In genomic region chr2:222939208-222939846, GRCh38 we compare ENCODE assay signal across 8 cellular contexts.
DNase-seq lines count a peak whose midpoint lies in the region; ATAC-seq, FAIRE-seq and TF ChIP-seq lines count a peak whose summit lies in the region.

No MANE protein-coding gene starts in this region.

- peaks cover 0 to 8% of the 10 kb centered on the region in 2 experiments for H3K36me3 ChIP-seq in endothelial cell of umbilical vein (ENCODE audit: control insufficient read depth in 2 of 2, extremely low read depth in 1 of 2, insufficient read depth in 2 of 2, low read length in 2 of 2)

- H3K4me3 ChIP-seq in endothelial cell of umbilical vein (replicated peaks in 1 of 3; ENCODE audit: insufficient read depth in 1 of 3, low read depth in 1 of 3, low read length in 3 of 3) = no peak overlapping the region

- intact Hi-C loops in activated CD8-positive, alpha-beta T cell treated with anti-CD3 and anti-CD28 coated beads for 36 hours (cut with micrococcal nuclease) = no loop called here
- intact Hi-C loops in endothelial cell of umbilical vein (cut with micrococcal nuclease) = loop anchor here (1.0 to 2.0 kb wide), 6 partner anchors 8 to 249 kb away; partner anchors contain the start of gene ACSL3

- peaks cover 4% of the 10 kb centered on the region for H4K20me1 ChIP-seq in endothelial cell of umbilical vein (replicated peaks; ENCODE audit: control insufficient read depth, extremely low read depth, insufficient read depth, low read length)

- POLR2A ChIA-PET in activated CD8-positive, alpha-beta T cell treated with anti-CD3 and anti-CD28 coated beads for 36 hours (lab: Charles Lee) = interaction anchor here (1.0 kb wide), 1 partner anchor 230 kb away, joined by 3 read pairs; no protein-coding TSS in a partner anchor
- POLR2A ChIA-PET in endothelial cell of umbilical vein (lab: Charles Lee) = no interaction called here

- no peaks in the 10 kb centered on the region for H3K9me3 ChIP-seq in endothelial cell of umbilical vein (replicated peaks; ENCODE audit: control insufficient read depth, insufficient read depth, low read length)

- peak; percentile 68 for ATAC-seq in HG02970 (IDR thresholded peaks at IDR 0.05; ENCODE audit: low FRiP score, unreplicated experiment)
- ATAC-seq in activated CD8-positive, alpha-beta T cell treated with anti-CD3 and anti-CD28 coated beads for 36 hours = peak; percentile 94

- H3K4me3 Mint-ChIP-seq in activated CD8-positive, alpha-beta T cell treated with anti-CD3 and anti-CD28 coated beads for 36 hours = no peak overlapping the region
- H3K4me3 Mint-ChIP-seq in nephron progenitor cell = no peak overlapping the region

- no peak overlapping the region for H3K27ac ChIP-seq in endothelial cell of umbilical vein (ENCODE audit: insufficient read depth, low read depth, low read length)

- dilution Hi-C loops in endothelial cell of umbilical vein (cut with MboI; ENCODE audit: extremely low pct_ligation_motif_present, low sequenced_read_pairs) = no loop called here

- peak; percentile 86 for TF ChIP-seq CTCF in activated CD8-positive, alpha-beta T cell treated with anti-CD3 and anti-CD28 coated beads for 36 hours (IDR thresholded peaks at IDR 0.05)
- TF ChIP-seq CTCF in endothelial cell of umbilical vein (IDR thresholded peaks at IDR 0.05; ENCODE audit: extremely low read depth in 1 of 2, insufficient read depth in 1 of 2, low read depth in 1 of 2, low read length in 2 of 2) = peak; percentile 85 to 87
- TF ChIP-seq CTCF in nephron progenitor cell (IDR thresholded peaks at IDR 0.05) = peak; percentile 72

- BruUV-seq in endothelial cell of umbilical vein (replicated peaks; lab: Mats Ljungman, UMichigan) = no TSS peak

- FAIRE-seq in GM18507 (lab: Jason Lieb, UNC) (peak; percentile 80), endothelial cell of umbilical vein (lab: Jason Lieb, UNC) (peak; percentile 70)

- no peak overlapping the region for H3K4me2 ChIP-seq in endothelial cell of umbilical vein (ENCODE audit: insufficient read depth, low read length)

- H3K9me3 Mint-ChIP-seq in activated CD8-positive, alpha-beta T cell treated with anti-CD3 and anti-CD28 coated beads for 36 hours = peaks cover 10% of the 10 kb centered on the region
- peaks cover 29% of the 10 kb centered on the region for H3K9me3 Mint-ChIP-seq in nephron progenitor cell

- CTCF ChIA-PET in activated CD8-positive, alpha-beta T cell treated with anti-CD3 and anti-CD28 coated beads for 36 hours (lab: Charles Lee) = interaction anchor here (0.7 to 4.5 kb wide), 36 partner anchors 9 to 766 kb away, joined by 3 to 48 read pairs (median 4); partner anchors contain the start of gene MOGAT1
- CTCF ChIA-PET in endothelial cell of umbilical vein (lab: Charles Lee) = interaction anchor here (0.6 to 4.8 kb wide), 47 partner anchors 9 to 915 kb away, joined by 3 to 68 read pairs (median 5); no protein-coding TSS in a partner anchor

- peaks cover 6% of the 10 kb centered on the region for H3K79me2 ChIP-seq in endothelial cell of umbilical vein (ENCODE audit: control insufficient read depth, insufficient read depth, low read length)

- no peak overlapping the region for H3K27ac Mint-ChIP-seq in activated CD8-positive, alpha-beta T cell treated with anti-CD3 and anti-CD28 coated beads for 36 hours
- H3K27ac Mint-ChIP-seq in nephron progenitor cell = no peak overlapping the region

- H3K27me3 Mint-ChIP-seq in activated CD8-positive, alpha-beta T cell treated with anti-CD3 and anti-CD28 coated beads for 36 hours = no peaks in the 10 kb centered on the region
- H3K27me3 Mint-ChIP-seq in nephron progenitor cell (ENCODE audit: low read depth, poor library complexity) = no peaks in the 10 kb centered on the region

- DNase-seq in AG20443 (ENCODE audit: low spot score) (peak; percentile 38), GM18507 (ENCODE audit: extremely low spot score, insufficient read length, low read depth) (no peak), NCI-H82 (lab: John Stamatoyannopoulos, UW) (peak; percentile 80), endothelial cell of umbilical vein (ENCODE audit: low read depth, low spot score) (peak; percentile 75), nephron progenitor cell (peak; percentile 74), cortex of kidney (lab: John Stamatoyannopoulos, UW) (no peak)
- peak; percentile 80 for DNase-seq in activated CD8-positive, alpha-beta T cell treated with anti-CD3 and anti-CD28 coated beads for 36 hours

- H3K9me1 ChIP-seq in endothelial cell of umbilical vein (replicated peaks; ENCODE audit: control insufficient read depth, extremely low read depth, insufficient read depth, low read length) = no peaks in the 10 kb centered on the region

- no peak overlapping the region for H2AFZ ChIP-seq in endothelial cell of umbilical vein (ENCODE audit: low read depth, low read length)

- no peak for TF ChIP-seq POLR2A in endothelial cell of umbilical vein (IDR thresholded peaks at IDR 0.05; ENCODE audit: low read depth, low read length)

- H3K36me3 Mint-ChIP-seq in activated CD8-positive, alpha-beta T cell treated with anti-CD3 and anti-CD28 coated beads for 36 hours (ENCODE audit: low read depth) = peaks cover 47% of the 10 kb centered on the region
- peaks cover 62% of the 10 kb centered on the region for H3K36me3 Mint-ChIP-seq in nephron progenitor cell (ENCODE audit: low read depth)

- H3K9ac ChIP-seq in endothelial cell of umbilical vein (replicated peaks; ENCODE audit: extremely low read depth, insufficient read depth, low read length) = no peak overlapping the region

- peaks cover 18% of the 10 kb centered on the region for H3K4me1 Mint-ChIP-seq in activated CD8-positive, alpha-beta T cell treated with anti-CD3 and anti-CD28 coated beads for 36 hours (ENCODE audit: low read depth)
- no peaks in the 10 kb centered on the region for H3K4me1 Mint-ChIP-seq in nephron progenitor cell

- no peaks in the 10 kb centered on the region for H3K27me3 ChIP-seq in endothelial cell of umbilical vein (ENCODE audit: control insufficient read depth in 2 of 2, insufficient read depth in 2 of 2, low read length in 2 of 2)

- H3K4me1 ChIP-seq in endothelial cell of umbilical vein (ENCODE audit: control insufficient read depth, extremely low read depth, insufficient read depth, low read length) = no peaks in the 10 kb centered on the region

TF ChIP-seq in endothelial cell of umbilical vein, 7 proteins besides CTCF, POLR2A, EP300 and RAD21:
- no peak for TF ChIP-seq GATA2 (IDR thresholded peaks at IDR 0.05; ENCODE audit: insufficient read depth, insufficient read length, low read depth, low read length)

Comparison
In these comparisons a context has a peak if more than half of its experiments do, and no peak if none do; other contexts are left out.
1. DNase-seq: peak in AG20443 (single experiment), NCI-H82 (single experiment), activated CD8-positive, alpha-beta T cell treated with anti-CD3 and anti-CD28 coated beads for 36 hours (single experiment), endothelial cell of umbilical vein (single experiment) and nephron progenitor cell (single experiment); none in GM18507 (single experiment) and cortex of kidney (single experiment).
2. Peak in every context shown above with its lines, with median percentiles within 50 percentile points of each other: CTCF ChIP-seq.